In genomic region chr11:504053-504993, GRCh38 we compare ENCODE assay signal across 8 cellular contexts. TPM values are rescaled to one million over a fixed set of nuclear protein-coding genes. Genes with fewer than 3 reads are reported as not detected.
A peak's percentile ranks its signal among the peaks of the same experiment; 100 is the strongest.
DNase-seq lines count a peak whose midpoint lies in the region; ATAC-seq, FAIRE-seq and TF ChIP-seq lines count a peak whose summit lies in the region.

No MANE protein-coding gene starts in this region.

- no peak for TF ChIP-seq RAD21 in H1 (IDR thresholded peaks at IDR 0.05 in 1 of 2, conservative IDR thresholded peaks at IDR 0.05 in 1 of 2; ENCODE audit: low read depth in 2 of 2, low read length in 2 of 2)

- H2BK20ac ChIP-seq in H1 (ENCODE audit: low read length) = no peak overlapping the region

- peak overlapping the region; percentile 84 for H3K4me3 ChIP-seq in OCI-LY1 (ENCODE audit: low read depth, low read length, poor library complexity, severe bottlenecking)
- peak overlapping the region in 2 of 4 experiments; percentile 23 to 28; a peak in 3 of 8 replicates for H3K4me3 ChIP-seq in H1 (ENCODE audit: extremely low read depth in 1 of 4, insufficient read depth in 2 of 4, low read depth in 3 of 4, low read length in 4 of 4)
- H3K4me3 ChIP-seq in muscle layer of colon (ENCODE audit: low read depth in 1 of 2, low read length in 2 of 2) = peak overlapping the region; percentile 69 to 96

- no peak for TF ChIP-seq CTCF in OCI-LY1 (IDR thresholded peaks at IDR 0.05; ENCODE audit: low read length)
- TF ChIP-seq CTCF in H1 (IDR thresholded peaks at IDR 0.05; ENCODE audit: control extremely low read depth in 1 of 3, insufficient read depth in 1 of 3, low read depth in 1 of 3, low read length in 3 of 3) = no peak

- no peaks in the 10 kb centered on the region for H3K9me2 ChIP-seq in OCI-LY1 (ENCODE audit: low read depth, low read length)

- H3K23me2 ChIP-seq in H1 (ENCODE audit: low read depth, low read length) = peaks cover 8% of the 10 kb centered on the region

- H3K23ac ChIP-seq in H1 (ENCODE audit: insufficient read length) = no peak overlapping the region

- H3K56ac ChIP-seq in H1 (replicated peaks; ENCODE audit: insufficient read length, low read depth, low read length) = no peak overlapping the region

- H3K79me2 ChIP-seq in OCI-LY1 (ENCODE audit: insufficient read depth, low read length) = 0 out of 2 replicates have a peak, but pooled peaks cover 9% of the 10 kb centered on the region
- peaks cover 0 to 14% of the 10 kb centered on the region in 2 experiments; a peak in 1 of 4 replicates for H3K79me2 ChIP-seq in H1 (ENCODE audit: control insufficient read depth in 1 of 2, insufficient read depth in 2 of 2, low read length in 2 of 2)

- ATAC-seq in GM18909 (IDR thresholded peaks at IDR 0.05; ENCODE audit: poor library complexity, unreplicated experiment) (no peak), GM21576 (IDR thresholded peaks at IDR 0.05; ENCODE audit: unreplicated experiment) (no peak)

- H3K79me1 ChIP-seq in H1 (ENCODE audit: low read depth, low read length) = peaks cover 2% of the 10 kb centered on the region

- H3K9me3 ChIP-seq in OCI-LY1 (ENCODE audit: low read length) (no peaks in the 10 kb centered on the region), H1 (ENCODE audit: insufficient read depth in 2 of 2, low read depth in 1 of 2, low read length in 1 of 2) (no peaks in the 10 kb centered on the region), muscle layer of colon (ENCODE audit: low read length) (no peaks in the 10 kb centered on the region)

- H3K27ac ChIP-seq in OCI-LY1 (ENCODE audit: low read depth, low read length, poor library complexity, severe bottlenecking) = no peak overlapping the region
- H3K27ac ChIP-seq in H1 (ENCODE audit: low read depth, low read length) = no peak overlapping the region
- peak overlapping the region; percentile 70 for H3K27ac ChIP-seq in muscle layer of colon (ENCODE audit: low read depth, low read length)

- no peak for FAIRE-seq in H1 (lab: Jason Lieb, UNC)

- H4K20me1 ChIP-seq in OCI-LY1 (ENCODE audit: insufficient read depth, low read length) (no peaks in the 10 kb centered on the region), H1 (replicated peaks in 1 of 2; ENCODE audit: control insufficient read depth in 1 of 2, insufficient read depth in 2 of 2, low read length in 2 of 2) (peaks cover 2 to 6% of the 10 kb centered on the region in 2 experiments)

- H3K27me3 ChIP-seq in OCI-LY1 (ENCODE audit: insufficient read depth, low read length) (no peaks in the 10 kb centered on the region), H1 (replicated peaks in 1 of 4; ENCODE audit: control insufficient read depth in 3 of 4, extremely low read depth in 1 of 4, insufficient read depth in 3 of 4, low read length in 3 of 4) (no peaks in the 10 kb centered on the region), muscle layer of colon (ENCODE audit: control insufficient read depth in 1 of 2, insufficient read depth in 2 of 2, low read length in 2 of 2) (no peaks in the 10 kb centered on the region)

- CTCF ChIA-PET in H1 (lab: Charles Lee; ENCODE audit: partially characterized antibody) = interaction anchor here (1.1 to 1.7 kb wide), 2 partner anchors 55 to 98 kb away, joined by 3 to 5 read pairs; no protein-coding TSS in a partner anchor

- H3K14ac ChIP-seq in H1 (ENCODE audit: insufficient read length) = no peak overlapping the region

- H3K4ac ChIP-seq in H1 (replicated peaks; ENCODE audit: insufficient read length, low read depth, low read length) = no peak overlapping the region

- H2AFZ ChIP-seq in OCI-LY1 (ENCODE audit: low read length) (no peak overlapping the region), H1 (ENCODE audit: low read length) (no peak overlapping the region)

- H3F3A ChIP-seq in OCI-LY1 (ENCODE audit: insufficient read depth, low read length) = no peaks in the 10 kb centered on the region

- H3K36me3 ChIP-seq in OCI-LY1 (ENCODE audit: insufficient read depth, low read length) (peaks cover 34% of the 10 kb centered on the region), H1 (ENCODE audit: control insufficient read depth in 2 of 4, insufficient read depth in 4 of 4, low read length in 3 of 4) (peaks cover 1 to 17% (median 10%) of the 10 kb centered on the region in 4 experiments; a peak in 6 of 8 replicates), muscle layer of colon (ENCODE audit: insufficient read depth, low read length) (peaks cover 22% of the 10 kb centered on the region)

- H4K91ac ChIP-seq in H1 (replicated peaks; ENCODE audit: insufficient read length, low read length) = no peak overlapping the region

- TF ChIP-seq EP300 in H1 (IDR thresholded peaks at IDR 0.05; ENCODE audit: borderline replicate concordance in 1 of 2, low read depth in 2 of 2, low read length in 2 of 2) = no peak

- H2BK12ac ChIP-seq in H1 (ENCODE audit: low read depth, low read length) = no peak overlapping the region

- POLR2A ChIA-PET in H1 (lab: Charles Lee; ENCODE audit: partially characterized antibody) = interaction anchor here (1.0 to 7.1 kb wide), 7 partner anchors 8 to 108 kb away, joined by 3 to 41 read pairs (median 3); no protein-coding TSS in a partner anchor

- no peak overlapping the region for H2BK5ac ChIP-seq in H1 (ENCODE audit: low read depth, low read length)

- H3K9ac ChIP-seq in OCI-LY1 (ENCODE audit: low read length) (peak overlapping the region; percentile 15; the same call in 1 of the 2 replicates), H1 (replicated peaks in 1 of 4; ENCODE audit: extremely low read depth in 1 of 4, low read depth in 3 of 4, low read length in 3 of 4) (no peak overlapping the region), muscle layer of colon (ENCODE audit: low read length) (peak overlapping the region; percentile 38)

- peak overlapping the region; percentile 77 for H3K4me2 ChIP-seq in OCI-LY1 (ENCODE audit: low read length)
- peak overlapping the region; percentile 47 to 68; a peak in 3 of 4 replicates for H3K4me2 ChIP-seq in H1 (ENCODE audit: insufficient read depth in 1 of 2, low read depth in 2 of 2, low read length in 2 of 2)

- peak overlapping the region; percentile 74 for H4K8ac ChIP-seq in H1 (ENCODE audit: extremely low read depth, insufficient read depth, low read length)

- DNase-seq in GF-D8 (lab: John Stamatoyannopoulos, UW) (peak; percentile 32), H1 (ENCODE audit: low read depth in 1 of 2, low spot score in 2 of 2) (no peak), NCI-H146 (lab: John Stamatoyannopoulos, UW) (no peak), NCI-H82 (lab: John Stamatoyannopoulos, UW) (no peak)

- no peak for TF ChIP-seq POLR2A in H1 (IDR thresholded peaks at IDR 0.05; ENCODE audit: control extremely low read depth in 1 of 2, low read depth in 2 of 2, low read length in 2 of 2)

- H2AK5ac ChIP-seq in H1 (ENCODE audit: low read depth, low read length) = no peak overlapping the region

- WGBS in H1 (ENCODE audit: extremely low coverage in 1 of 2, insufficient coverage in 1 of 2, insufficient read length in 1 of 2, insufficient replicate concordance in 2 of 2, low coverage in 1 of 2, low lambda C conversion rate in 2 of 2, missing lambda C conversion rate in 1 of 2), 2 experiments = 79% methylated on average over 47 of the region's 72 CpGs; no CpG with 5 or more reads in 1 of the 2 experiments

- no peak overlapping the region for H2BK120ac ChIP-seq in H1 (replicated peaks; ENCODE audit: low read depth, low read length)

- H4K5ac ChIP-seq in H1 (ENCODE audit: insufficient read length, low read depth, low read length) = no peak overlapping the region

- H2BK15ac ChIP-seq in H1 (ENCODE audit: low read length) = no peak overlapping the region

- H3K18ac ChIP-seq in H1 (ENCODE audit: extremely low read depth, low read length) = no peak overlapping the region

- H3K4me1 ChIP-seq in OCI-LY1 (ENCODE audit: insufficient read depth, low read length, severe bottlenecking) = peaks cover 30% of the 10 kb centered on the region
- peaks cover 0 to 9% (median 2%) of the 10 kb centered on the region in 4 experiments; a peak in 3 of 7 replicates for H3K4me1 ChIP-seq in H1 (replicated peaks in 1 of 4; ENCODE audit: control insufficient read depth in 3 of 4, insufficient read depth in 4 of 4, low read length in 3 of 4)
- peaks cover 26% of the 10 kb centered on the region for H3K4me1 ChIP-seq in muscle layer of colon (ENCODE audit: insufficient read depth, low read length)

RNA-seq across cellular contexts. Expression of gene RNH1, which starts 2.7 kb away (rescaled TPM):
- 49.8 and 53.4 TPM in 2 replicates for total RNA-seq in H1 (2021; fragmentation: NEBNext Ultra II Directional; extraction: Animal tissue kit (Norgen Biotek cat#: 25700))
- 48.7 and 86.4 TPM in 2 replicates for polyA plus RNA-seq in H1 (2011; rRNA removed)
- polyA plus RNA-seq in H1 (2011; cell fraction: cytosol; rRNA removed) = 60.1 TPM
- 139 TPM for polyA plus RNA-seq in H1 (2011; cell fraction: nucleus; rRNA removed)
- polyA plus RNA-seq in H1 (2012, experiment 1 of 2) = 36.0 to 56.2 TPM (median 54.7 TPM) in 4 replicates
- polyA plus RNA-seq in H1 (2012, experiment 2 of 2) = 56.3 TPM
- 29.5 TPM for polyA plus RNA-seq in H1 (2013, experiment 1 of 2)
- 27.5 TPM for polyA plus RNA-seq in H1 (2013, experiment 2 of 2)
- 29.0 and 44.4 TPM in 2 replicates for polyA minus RNA-seq in H1 (2011; rRNA and poly(A)+ RNA removed)
- 38.3 TPM for polyA minus RNA-seq in H1 (2011; cell fraction: cytosol; rRNA and poly(A)+ RNA removed)
- polyA minus RNA-seq in H1 (2011; cell fraction: nucleus; rRNA and poly(A)+ RNA removed) = 63.2 TPM

RNA-seq across cellular contexts. Expression of gene HRAS, which starts 31.1 kb away (rescaled TPM):
- 54.7 and 60.9 TPM in 2 replicates for total RNA-seq in H1 (2021; fragmentation: NEBNext Ultra II Directional; extraction: Animal tissue kit (Norgen Biotek cat#: 25700))
- polyA plus RNA-seq in H1 (2011; rRNA removed) = 44.3 and 63.4 TPM in 2 replicates
- 47.4 TPM for polyA plus RNA-seq in H1 (2011; cell fraction: cytosol; rRNA removed)
- 117 TPM for polyA plus RNA-seq in H1 (2011; cell fraction: nucleus; rRNA removed)
- polyA plus RNA-seq in H1 (2012, experiment 1 of 2) = 63.6 to 78.2 TPM (median 69.2 TPM) in 4 replicates
- 56.3 TPM for polyA plus RNA-seq in H1 (2012, experiment 2 of 2)
- polyA plus RNA-seq in H1 (2013, experiment 1 of 2) = 25.7 TPM
- 26.0 TPM for polyA plus RNA-seq in H1 (2013, experiment 2 of 2)
- 28.2 and 33.1 TPM in 2 replicates for polyA minus RNA-seq in H1 (2011; rRNA and poly(A)+ RNA removed)
- polyA minus RNA-seq in H1 (2011; cell fraction: cytosol; rRNA and poly(A)+ RNA removed) = 22.0 TPM
- polyA minus RNA-seq in H1 (2011; cell fraction: nucleus; rRNA and poly(A)+ RNA removed) = 21.5 TPM

RNA-seq across cellular contexts. Expression of gene LRRC56, which starts 33.0 kb away (rescaled TPM):
- total RNA-seq in H1 (2021; fragmentation: NEBNext Ultra II Directional; extraction: Animal tissue kit (Norgen Biotek cat#: 25700)) = 1.9 and 2.1 TPM in 2 replicates
- polyA plus RNA-seq in H1 (2011; rRNA removed) = 0.94 and 1.6 TPM in 2 replicates
- 1.9 TPM for polyA plus RNA-seq in H1 (2011; cell fraction: cytosol; rRNA removed)
- 8.4 TPM for polyA plus RNA-seq in H1 (2011; cell fraction: nucleus; rRNA removed)
- polyA plus RNA-seq in H1 (2012, experiment 1 of 2) = 1.2 to 1.8 TPM (median 1.6 TPM) in 4 replicates
- polyA plus RNA-seq in H1 (2012, experiment 2 of 2) = 0.70 TPM
- polyA plus RNA-seq in H1 (2013, experiment 1 of 2) = 0.71 TPM
- polyA plus RNA-seq in H1 (2013, experiment 2 of 2) = 0.75 TPM
- polyA minus RNA-seq in H1 (2011; rRNA and poly(A)+ RNA removed) = 0.68 and 0.88 TPM in 2 replicates
- polyA minus RNA-seq in H1 (2011; cell fraction: cytosol; rRNA and poly(A)+ RNA removed) = 0.88 TPM
- 2.4 TPM for polyA minus RNA-seq in H1 (2011; cell fraction: nucleus; rRNA and poly(A)+ RNA removed)

RNA-seq across cellular contexts. Expression of gene PTDSS2, which starts 54.2 kb away (rescaled TPM):
- total RNA-seq in H1 (2021; fragmentation: NEBNext Ultra II Directional; extraction: Animal tissue kit (Norgen Biotek cat#: 25700)) = 48.7 and 52.4 TPM in 2 replicates
- polyA plus RNA-seq in H1 (2011; rRNA removed) = 68.2 and 108 TPM in 2 replicates
- polyA plus RNA-seq in H1 (2011; cell fraction: cytosol; rRNA removed) = 69.7 TPM
- polyA plus RNA-seq in H1 (2011; cell fraction: nucleus; rRNA removed) = 197 TPM
- 33.3 to 60.1 TPM (median 54.3 TPM) in 4 replicates for polyA plus RNA-seq in H1 (2012, experiment 1 of 2)
- 51.9 TPM for polyA plus RNA-seq in H1 (2012, experiment 2 of 2)
- 42.4 TPM for polyA plus RNA-seq in H1 (2013, experiment 1 of 2)
- polyA plus RNA-seq in H1 (2013, experiment 2 of 2) = 39.1 TPM
- 49.6 and 57.3 TPM in 2 replicates for polyA minus RNA-seq in H1 (2011; rRNA and poly(A)+ RNA removed)
- polyA minus RNA-seq in H1 (2011; cell fraction: cytosol; rRNA and poly(A)+ RNA removed) = 38.8 TPM
- 51.9 TPM for polyA minus RNA-seq in H1 (2011; cell fraction: nucleus; rRNA and poly(A)+ RNA removed)

RNA-seq across cellular contexts. Expression of gene LMNTD2, which starts 56.2 kb away (rescaled TPM):
- 2.6 and 3.1 TPM in 2 replicates for total RNA-seq in H1 (2021; fragmentation: NEBNext Ultra II Directional; extraction: Animal tissue kit (Norgen Biotek cat#: 25700))
- 1.6 and 3.6 TPM in 2 replicates for polyA plus RNA-seq in H1 (2011; rRNA removed)
- 1.8 TPM for polyA plus RNA-seq in H1 (2011; cell fraction: cytosol; rRNA removed)
- polyA plus RNA-seq in H1 (2011; cell fraction: nucleus; rRNA removed) = 18.4 TPM
- polyA plus RNA-seq in H1 (2012, experiment 1 of 2) = 1.6 to 3.8 TPM (median 2.2 TPM) in 4 replicates
- polyA plus RNA-seq in H1 (2012, experiment 2 of 2) = 1.0 TPM
- 1.7 TPM for polyA plus RNA-seq in H1 (2013, experiment 1 of 2)
- 1.7 TPM for polyA plus RNA-seq in H1 (2013, experiment 2 of 2)
- 0.29 and 0.38 TPM in 2 replicates for polyA minus RNA-seq in H1 (2011; rRNA and poly(A)+ RNA removed)
- 1.0 TPM for polyA minus RNA-seq in H1 (2011; cell fraction: cytosol; rRNA and poly(A)+ RNA removed)
- polyA minus RNA-seq in H1 (2011; cell fraction: nucleus; rRNA and poly(A)+ RNA removed) = 3.9 TPM

Comparison
In these comparisons a context has a peak if more than half of its experiments do, and no peak if none do; other contexts are left out.
1. H3K9ac ChIP-seq: peak in OCI-LY1 (single experiment) and muscle layer of colon (single experiment); none in H1 (0 of 4).